ENCODE assay signal across 17 cellular contexts in genomic region chr2:11310212-11310611, GRCh38. TPM values are rescaled to one million over a fixed set of nuclear protein-coding genes. Genes with fewer than 3 reads are reported as not detected.
A peak's percentile ranks its signal among the peaks of the same experiment; 100 is the strongest.
DNase-seq lines count a peak whose midpoint lies in the region; ATAC-seq and TF ChIP-seq lines count a peak whose summit lies in the region.
"Had no signal": no experiment of that assay in that cellular context is flagged by ENCODE, and none has a peak within 500 bp of the region (broad histone marks: within the 10 kb centered on the region; RNA-seq: fewer than 3 reads in every experiment).

No MANE protein-coding gene starts in this region.

- peaks cover 0 to 34% (median 14%) of the 10 kb centered on the region in 4 donors for H3K4me1 ChIP-seq in right lobe of liver
- H3K4me1 ChIP-seq: SJCRH30 had no signal

- no peak for TF ChIP-seq CTCF in AG10803 (conservative IDR thresholded peaks at IDR 0.05; ENCODE audit: low read length)
- no peak for TF ChIP-seq CTCF in WTC11 (IDR thresholded peaks at IDR 0.05)
- TF ChIP-seq CTCF in fibroblast of mammary gland (conservative IDR thresholded peaks at IDR 0.05; ENCODE audit: control insufficient read depth, insufficient read depth, low read depth, low read length), result no peak
- no peak for TF ChIP-seq CTCF in right lobe of liver (IDR thresholded peaks at IDR 0.05)

- H3K9me3 ChIP-seq in right lobe of liver, result no peaks in the 10 kb centered on the region
- H3K9me3 ChIP-seq: MG63, SJCRH30 had no signal

- intact Hi-C loops in right lobe of liver (cut with DNase I), result no loop called here

- H3K4me1 Mint-ChIP-seq in WTC11, result peaks cover 14% of the 10 kb centered on the region

- H3K27ac Mint-ChIP-seq in WTC11, result peak overlapping the region; percentile 22; the same call in 1 of the 2 replicates

- H3K27me3 ChIP-seq in right lobe of liver, result no peaks in the 10 kb centered on the region
- H3K27me3 ChIP-seq: MG63, SJCRH30 had no signal

- no peak for ATAC-seq in WTC11
- peak; percentile 62 to 79 (median 76) for ATAC-seq in right lobe of liver
- ATAC-seq in GM21717 (IDR thresholded peaks at IDR 0.05; ENCODE audit: unreplicated experiment), result no peak

- CTCF ChIA-PET in WTC11 (lab: Charles Lee), result interaction anchor here (0.9 to 1.2 kb wide), 2 partner anchors 10 to 177 kb away, joined by 3 to 5 read pairs; a partner anchor contains a TSS

- 7% methylated on average over 5 of the region's 5 CpGs for WGBS in right lobe of liver (ENCODE audit: insufficient coverage, low coverage, low lambda C conversion rate, missing lambda C conversion rate)

- H3K4me3 Mint-ChIP-seq in WTC11, result no peak overlapping the region

- no peaks in the 10 kb centered on the region for H3K9me3 Mint-ChIP-seq in WTC11

- H3K27me3 Mint-ChIP-seq in WTC11 (ENCODE audit: low read depth), result no peaks in the 10 kb centered on the region

- TF ChIP-seq POLR2A in right lobe of liver (IDR thresholded peaks at IDR 0.05), result no peak

- no peaks in the 10 kb centered on the region for H3K36me3 Mint-ChIP-seq in WTC11

- POLR2A ChIA-PET in WTC11 (lab: Charles Lee), result interaction anchor here (1.5 kb wide), 1 partner anchor 34 kb away, joined by 6 read pairs; the partner anchor contains the start of gene ROCK2

- H3K4me3 ChIP-seq in AG10803 (ENCODE audit: low read length), result no peak overlapping the region
- no peak overlapping the region for H3K4me3 ChIP-seq in fibroblast of mammary gland (ENCODE audit: control insufficient read depth, low read depth, low read length)
- H3K4me3 ChIP-seq in right lobe of liver, result no peak overlapping the region
- H3K4me3 ChIP-seq: MG63, SJCRH30 had no signal

- H3K27ac ChIP-seq in right lobe of liver, result peak overlapping the region in 2 of 3 donors; percentile 8 to 35
- H3K27ac ChIP-seq: RWPE1, SJCRH30 had no signal

- no peaks in the 10 kb centered on the region for H3K36me3 ChIP-seq in right lobe of liver
- H3K36me3 ChIP-seq: MG63, SJCRH30 had no signal

- DNase-seq in AG10803 (ENCODE audit: low read depth), result peak; percentile 67
- DNase-seq in WTC11 (ENCODE audit: low spot score), result no peak
- DNase-seq in fibroblast of mammary gland (ENCODE audit: low read depth), result peak; percentile 51
- DNase-seq in right lobe of liver, result no peak
- no peak for DNase-seq in NCI-H226
- no peak for DNase-seq in NCI-H748 treated with DMSO at 0.1 percent for 48 hours (lab: John Stamatoyannopoulos, UW)
- DNase-seq in cortex of kidney (lab: John Stamatoyannopoulos, UW), result no peak
- DNase-seq: C1 segment of cervical spinal cord, DND-41, NCI-H1092 treated with DMSO at 0.1 percent for 48 hours, NCI-H2081 treated with DMSO at 0.1 percent for 48 hours, NCI-H345, NCI-H526, SJCRH30 had no signal

TF ChIP-seq in WTC11, 78 proteins besides CTCF, POLR2A, EP300 and RAD21:
- TF ChIP-seq GTF2I (CRISPR knock-in tag; conservative IDR thresholded peaks at IDR 0.05) (no peak), FOXK1 (CRISPR knock-in tag; IDR thresholded peaks at IDR 0.05) (no peak), NFATC4 (CRISPR knock-in tag; IDR thresholded peaks at IDR 0.05) (no peak)
- TF ChIP-seq, protein P1, sequence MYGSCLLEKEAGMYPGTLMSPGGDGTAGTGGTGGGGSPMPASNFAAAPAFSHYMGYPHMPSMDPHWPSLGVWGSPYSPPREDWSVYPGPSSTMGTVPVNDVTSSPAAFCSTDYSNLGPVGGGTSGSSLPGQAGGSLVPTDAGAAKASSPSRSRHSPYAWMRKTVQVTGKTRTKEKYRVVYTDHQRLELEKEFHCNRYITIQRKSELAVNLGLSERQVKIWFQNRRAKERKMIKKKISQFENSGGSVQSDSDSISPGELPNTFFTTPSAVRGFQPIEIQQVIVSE (CRISPR knock-in tag; IDR thresholded peaks at IDR 0.05; ENCODE audit: borderline replicate concordance), result no peak
- TF ChIP-seq, protein P2, sequence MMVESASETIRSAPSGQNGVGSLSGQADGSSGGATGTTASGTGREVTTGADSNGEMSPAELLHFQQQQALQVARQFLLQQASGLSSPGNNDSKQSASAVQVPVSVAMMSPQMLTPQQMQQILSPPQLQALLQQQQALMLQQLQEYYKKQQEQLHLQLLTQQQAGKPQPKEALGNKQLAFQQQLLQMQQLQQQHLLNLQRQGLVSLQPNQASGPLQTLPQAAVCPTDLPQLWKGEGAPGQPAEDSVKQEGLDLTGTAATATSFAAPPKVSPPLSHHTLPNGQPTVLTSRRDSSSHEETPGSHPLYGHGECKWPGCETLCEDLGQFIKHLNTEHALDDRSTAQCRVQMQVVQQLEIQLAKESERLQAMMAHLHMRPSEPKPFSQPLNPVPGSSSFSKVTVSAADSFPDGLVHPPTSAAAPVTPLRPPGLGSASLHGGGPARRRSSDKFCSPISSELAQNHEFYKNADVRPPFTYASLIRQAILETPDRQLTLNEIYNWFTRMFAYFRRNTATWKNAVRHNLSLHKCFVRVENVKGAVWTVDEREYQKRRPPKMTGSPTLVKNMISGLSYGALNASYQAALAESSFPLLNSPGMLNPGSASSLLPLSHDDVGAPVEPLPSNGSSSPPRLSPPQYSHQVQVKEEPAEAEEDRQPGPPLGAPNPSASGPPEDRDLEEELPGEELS (CRISPR knock-in tag; IDR thresholded peaks at IDR 0.05), result no peak
TF ChIP-seq in WTC11: peak in this region for 0.

RNA-seq across cellular contexts. Expression of gene ROCK2, which starts 34.2 kb away (rescaled TPM):
- total RNA-seq in WTC11 (2021) (21.3 to 25.9 TPM (median 22.4 TPM) in 3 replicates), right lobe of liver (10 to 100 TPM; 11.6 to 23.9 (median 19.8) TPM)

Comparison
In these comparisons a context has a peak if more than half of its experiments do, and no peak if none do; other contexts are left out.
1. DNase-seq: peak in AG10803 (single experiment) and fibroblast of mammary gland (single experiment); none in WTC11 (single experiment), right lobe of liver (0 of 3), NCI-H226 (single experiment), NCI-H748 treated with DMSO at 0.1 percent for 48 hours (single experiment) and cortex of kidney (single experiment).
2. ATAC-seq: peak in right lobe of liver (4 of 4); none in WTC11 (single experiment) and GM21717 (single experiment).